8 cellular contexts compared by ENCODE assay signal in genomic region chr19:13207237-13208130, GRCh38. TPM values are rescaled to one million over a fixed set of nuclear protein-coding genes. Genes with fewer than 3 reads are reported as not detected.
A peak's percentile ranks its signal among the peaks of the same experiment; 100 is the strongest.
DNase-seq lines count a peak whose midpoint lies in the region; ATAC-seq and TF ChIP-seq lines count a peak whose summit lies in the region.

No MANE protein-coding gene starts in this region.

- POLR2A ChIA-PET in OCI-LY7 (lab: Charles Lee) = interaction anchor here (0.8 kb wide), 1 partner anchor 80 kb away, joined by 3 read pairs; no protein-coding TSS in a partner anchor

- DNase-seq in GM06990 (ENCODE audit: extremely low read depth, insufficient read length) = peak; percentile 78
- peak; percentile 63 for DNase-seq in OCI-LY7 (ENCODE audit: low spot score)
- DNase-seq in psoas muscle = peak; percentile 42 to 69
- DNase-seq in SIG-M5 treated with dmso at 0.1 percent for 504 hours (lab: John Stamatoyannopoulos, UW; ENCODE audit: unreplicated experiment) = no peak
- no peak for DNase-seq in NCI-H226
- no peak for DNase-seq in HCEC 1CT

- H3K4me1 ChIP-seq in OCI-LY7 (ENCODE audit: insufficient read depth, low read length, poor library complexity, severe bottlenecking) = peaks cover 54% of the 10 kb centered on the region
- H3K4me1 ChIP-seq in psoas muscle = no peaks in the 10 kb centered on the region

- no peak for TF ChIP-seq CTCF in GM06990 (IDR thresholded peaks at IDR 0.05; ENCODE audit: insufficient read depth, low read length, poor library complexity, severe bottlenecking)
- TF ChIP-seq CTCF in OCI-LY7 (conservative IDR thresholded peaks at IDR 0.05; ENCODE audit: low read length) = no peak
- no peak for TF ChIP-seq CTCF in psoas muscle (IDR thresholded peaks at IDR 0.05)

- no peaks in the 10 kb centered on the region for H3K27me3 ChIP-seq in GM06990 (replicated peaks; ENCODE audit: control insufficient read depth, insufficient read depth, low read length)
- peaks cover 0 to 21% (median 0%) of the 10 kb centered on the region in 3 donors for H3K27me3 ChIP-seq in psoas muscle (ENCODE audit: insufficient read depth in 3 of 3, low read length in 2 of 3)

- no TSS peak for BruUV-seq in OCI-LY7 (replicated peaks; lab: Mats Ljungman, UMichigan)

- H3K4me2 ChIP-seq in OCI-LY7 (ENCODE audit: low read length) = peak overlapping the region; percentile 83

- H2AFZ ChIP-seq in OCI-LY7 (ENCODE audit: low read length) = peak overlapping the region; percentile 65

- no peaks in the 10 kb centered on the region for H4K20me1 ChIP-seq in OCI-LY7 (ENCODE audit: insufficient read depth, low read length)

- H3K4me3 ChIP-seq in GM06990 (replicated peaks; ENCODE audit: low read depth, low read length) (peak overlapping the region; percentile 71), OCI-LY7 (ENCODE audit: low read depth, low read length, poor library complexity, severe bottlenecking) (peak overlapping the region; percentile 65), psoas muscle (peak overlapping the region; percentile 62)

- H3K27ac ChIP-seq in OCI-LY7 (ENCODE audit: low read depth, low read length, poor library complexity, severe bottlenecking) = peak overlapping the region; percentile 95
- peak overlapping the region; percentile 65 for H3K27ac ChIP-seq in psoas muscle

- intact Hi-C loops in OCI-LY7 (cut with micrococcal nuclease; ENCODE audit: unreplicated experiment) = loop anchor here (2.0 kb wide), 1 partner anchor 51 kb away; no protein-coding TSS in a partner anchor
- intact Hi-C loops in psoas muscle (cut with DNase I) = no loop called here

- no peaks in the 10 kb centered on the region for H3K79me2 ChIP-seq in OCI-LY7 (ENCODE audit: insufficient read depth, low read depth, low read length)

- no peaks in the 10 kb centered on the region for H3K36me3 ChIP-seq in GM06990 (ENCODE audit: control insufficient read depth, insufficient read depth, low read length)
- H3K36me3 ChIP-seq in OCI-LY7 (ENCODE audit: insufficient read depth, low read length) = no peaks in the 10 kb centered on the region
- H3K36me3 ChIP-seq in psoas muscle (ENCODE audit: insufficient read depth in 1 of 2, low read depth in 1 of 2) = no peaks in the 10 kb centered on the region

- no peaks in the 10 kb centered on the region for H3K9me2 ChIP-seq in OCI-LY7 (ENCODE audit: insufficient read depth, low read length)

- H3K9me3 ChIP-seq in OCI-LY7 (ENCODE audit: low read length) = no peaks in the 10 kb centered on the region
- no peaks in the 10 kb centered on the region for H3K9me3 ChIP-seq in psoas muscle

- CTCF ChIA-PET in OCI-LY7 (lab: Charles Lee; ENCODE audit: unreplicated experiment) = no interaction called here

- WGBS in psoas muscle, 3 donors = 39 to 53% (median 46%) methylated on average over 68 to 95 of the region's 95 CpGs

- peak; percentile 35 for ATAC-seq in esophagus mucosa
- peak; percentile 29 to 66 (median 36) for ATAC-seq in psoas muscle
- no peak for ATAC-seq in HG03135 (IDR thresholded peaks at IDR 0.05; ENCODE audit: unreplicated experiment)

RNA-seq across cellular contexts. Expression of gene IER2, which starts 57.3 kb away (rescaled TPM):
- total RNA-seq in OCI-LY7 (2014; rRNA removed; shearing (Covaris generic)) = 61.6 and 64.3 TPM in 2 replicates
- total RNA-seq in OCI-LY7 (2022) (79.5 and 89.0 TPM in 2 replicates), esophagus mucosa (97.7 TPM), psoas muscle (10 to 100 TPM; 16.8 to 31.2 (median 29.9) TPM)
- 10 to 100 TPM; 12.9 to 62.7 (median 18.2) TPM for polyA plus RNA-seq in psoas muscle

RNA-seq across cellular contexts. Expression of gene STX10, which starts 57.3 kb away (rescaled TPM):
- 67.8 and 91.7 TPM in 2 replicates for total RNA-seq in OCI-LY7 (2014; rRNA removed; shearing (Covaris generic))
- 41.6 and 45.4 TPM in 2 replicates for total RNA-seq in OCI-LY7 (2022)
- 46.0 TPM for total RNA-seq in esophagus mucosa
- 10 to 100 TPM; 18.5 to 20.4 (median 19.3) TPM for total RNA-seq in psoas muscle
- polyA plus RNA-seq in psoas muscle = 10 to 100 TPM; 34.5 to 63.3 (median 43.6) TPM

Comparison
In these comparisons a context has a peak if more than half of its experiments do, and no peak if none do; other contexts are left out.
1. DNase-seq: peak in GM06990 (single experiment), OCI-LY7 (single experiment) and psoas muscle (2 of 2); none in SIG-M5 treated with dmso at 0.1 percent for 504 hours (single experiment), NCI-H226 (single experiment) and HCEC 1CT (single experiment).
2. Peak in every context shown above with its lines, with median percentiles within 50 percentile points of each other: H3K4me3 ChIP-seq.